In the genomic region with DNA sequence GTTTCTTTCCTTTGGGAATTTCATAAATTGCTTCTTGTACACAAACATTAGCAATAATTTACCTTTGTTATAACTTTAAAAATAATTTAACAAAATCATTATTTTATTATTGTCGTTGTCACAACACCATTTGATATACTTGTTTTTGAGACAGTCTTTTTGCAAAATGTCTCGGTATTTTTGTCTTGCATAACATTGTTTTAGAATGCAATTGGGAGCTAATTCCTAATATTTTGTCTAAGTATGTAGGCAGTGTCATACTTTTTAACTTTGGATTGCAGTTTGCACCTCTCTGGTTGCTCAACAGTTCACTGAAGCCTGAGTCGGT, we compare ENCODE assay signal across 9 cellular contexts. TPM values are rescaled to one million over a fixed set of nuclear protein-coding genes. Genes with fewer than 3 reads are reported as not detected.
DNase-seq lines count a peak whose midpoint lies in the region; ATAC-seq, FAIRE-seq and TF ChIP-seq lines count a peak whose summit lies in the region.
"Had no signal": no experiment of that assay in that cellular context is flagged by ENCODE, and none has a peak within 500 bp of the region (broad histone marks: within the 10 kb centered on the region; RNA-seq: fewer than 3 reads in every experiment).

No MANE protein-coding gene starts in this region.

- no peaks in the 10 kb centered on the region for H3K36me3 Mint-ChIP-seq in activated CD4-positive, alpha-beta T cell treated with anti-CD3 and anti-CD28 coated beads, Interleukin-2, amount 10 ng/mL, durations not matched to agents 7 days and 5 days (ENCODE audit: low read depth)

- no peaks in the 10 kb centered on the region for H3K9me3 ChIP-seq in right lobe of liver
- H3K9me3 ChIP-seq in testis = no peaks in the 10 kb centered on the region

- H3K27me3 ChIP-seq in right lobe of liver (no peaks in the 10 kb centered on the region), testis (no peaks in the 10 kb centered on the region)
- H3K27me3 ChIP-seq: BLaER1 had no signal

- ATAC-seq in right lobe of liver = no peak

- intact Hi-C loops in right lobe of liver (cut with DNase I) = no loop called here
- intact Hi-C loops in testis (cut with DNase I; ENCODE audit: low total_unique reads) = no loop called here

- POLR2A ChIA-PET in activated CD4-positive, alpha-beta T cell treated with anti-CD3 and anti-CD28 coated beads, Interleukin-2, amount 10 ng/mL, durations not matched to agents 7 days and 5 days (lab: Charles Lee) = no interaction called here

- peak overlapping the region; percentile 74 for H3K4me3 Mint-ChIP-seq in activated CD4-positive, alpha-beta T cell treated with anti-CD3 and anti-CD28 coated beads, Interleukin-2, amount 10 ng/mL, durations not matched to agents 7 days and 5 days

- H3K27ac Mint-ChIP-seq in activated CD4-positive, alpha-beta T cell treated with anti-CD3 and anti-CD28 coated beads, Interleukin-2, amount 10 ng/mL, durations not matched to agents 7 days and 5 days = no peak overlapping the region

- no peak for FAIRE-seq in D721Med (lab: Jason Lieb, UNC)

- H3K36me3 ChIP-seq in right lobe of liver (no peaks in the 10 kb centered on the region), testis (ENCODE audit: low read depth, missing control alignments) (no peaks in the 10 kb centered on the region)
- H3K36me3 ChIP-seq: BLaER1 had no signal

- TF ChIP-seq POLR2A in right lobe of liver (IDR thresholded peaks at IDR 0.05) (no peak), testis (IDR thresholded peaks at IDR 0.05) (no peak)

- WGBS in right lobe of liver (ENCODE audit: insufficient coverage, low coverage, low lambda C conversion rate, missing lambda C conversion rate) = under 1% methylated on average over 3 of the region's 3 CpGs
- 10 to 16% methylated on average over 3 of the region's 3 CpGs for WGBS in testis, 2 donors

- in situ Hi-C loops in astrocyte of the spinal cord (cut with HindIII; ENCODE audit: low sequenced_read_pairs) = no loop called here

- peaks cover 13% of the 10 kb centered on the region for H3K4me1 Mint-ChIP-seq in activated CD4-positive, alpha-beta T cell treated with anti-CD3 and anti-CD28 coated beads, Interleukin-2, amount 10 ng/mL, durations not matched to agents 7 days and 5 days

- DNase-seq in activated CD4-positive, alpha-beta T cell treated with anti-CD3 and anti-CD28 coated beads, Interleukin-2, amount 10 ng/mL, durations not matched to agents 7 days and 5 days = no peak
- DNase-seq in activated CD4-positive, alpha-beta T cell treated with anti-CD3 and anti-CD28 coated beads for 1 hour = no peak
- DNase-seq in astrocyte of the spinal cord (ENCODE audit: low read depth, low spot score) (no peak), right lobe of liver (no peak), testis (no peak), D721Med (ENCODE audit: insufficient read length, low spot score) (no peak), COLO668 (lab: John Stamatoyannopoulos, UW; ENCODE audit: unreplicated experiment) (no peak)
- DNase-seq in effector CD4-positive, alpha-beta T cell = no peak

- no peaks in the 10 kb centered on the region for H3K9me3 Mint-ChIP-seq in activated CD4-positive, alpha-beta T cell treated with anti-CD3 and anti-CD28 coated beads, Interleukin-2, amount 10 ng/mL, durations not matched to agents 7 days and 5 days

- no peak for TF ChIP-seq CTCF in astrocyte of the spinal cord (IDR thresholded peaks at IDR 0.05; ENCODE audit: low read depth, low read length)
- TF ChIP-seq CTCF in right lobe of liver (IDR thresholded peaks at IDR 0.05) = no peak
- no peak for TF ChIP-seq CTCF in testis (IDR thresholded peaks at IDR 0.05)
- no peak for TF ChIP-seq CTCF in D721Med (IDR thresholded peaks at IDR 0.05; ENCODE audit: insufficient read depth, missing control alignments)

- H3K4me3 ChIP-seq in astrocyte of the spinal cord (ENCODE audit: low read depth, low read length) (peak overlapping the region; percentile 77), right lobe of liver (peak overlapping the region; percentile 48 to 73 (median 61)), testis (peak overlapping the region; percentile 56 to 69)
- H3K4me3 ChIP-seq: BLaER1 had no signal

- no peaks in the 10 kb centered on the region for H3K4me1 ChIP-seq in right lobe of liver
- peaks cover 4% of the 10 kb centered on the region for H3K4me1 ChIP-seq in testis
- H3K4me1 ChIP-seq: BLaER1 had no signal

- H3K27ac ChIP-seq in right lobe of liver = peak overlapping the region in 1 of 3 donors; percentile 35
- H3K27ac ChIP-seq in testis = no peak overlapping the region
- H3K27ac ChIP-seq: BLaER1 had no signal

- H3K27me3 Mint-ChIP-seq in activated CD4-positive, alpha-beta T cell treated with anti-CD3 and anti-CD28 coated beads, Interleukin-2, amount 10 ng/mL, durations not matched to agents 7 days and 5 days = peaks cover 19% of the 10 kb centered on the region

- CTCF ChIA-PET in activated CD4-positive, alpha-beta T cell treated with anti-CD3 and anti-CD28 coated beads, Interleukin-2, amount 10 ng/mL, durations not matched to agents 7 days and 5 days (lab: Charles Lee) = no interaction called here

RNA-seq across cellular contexts. Expression of gene CFAP299, which starts 0.3 kb away (rescaled TPM):
- not detected for total RNA-seq in activated CD4-positive, alpha-beta T cell treated with anti-CD3 and anti-CD28 coated beads, Interleukin-2, amount 10 ng/mL, durations not matched to agents 7 days and 5 days
- total RNA-seq in right lobe of liver = not detected
- 10 to 100 TPM; 18.1 to 21.4 TPM for total RNA-seq in testis
- 51.9 TPM for polyA plus RNA-seq in testis (ENCODE audit: insufficient read depth, low read depth, low replicate concordance)

Comparison
In these comparisons a context has a peak if more than half of its experiments do, and no peak if none do; other contexts are left out.
1. RNA of gene CFAP299, which starts 0.3 kb away (total RNA-seq): 18.1 to 21.4 TPM in testis; not detected in activated CD4-positive, alpha-beta T cell treated with anti-CD3 and anti-CD28 coated beads, Interleukin-2, amount 10 ng/mL, durations not matched to agents 7 days and 5 days and not detected in right lobe of liver; every median in the first group is over 10 times any median in the second.
2. Peak in every context shown above with its lines, with median percentiles within 50 percentile points of each other: H3K4me3 ChIP-seq.